25 cellular contexts compared by ENCODE assay signal in the genomic region with DNA sequence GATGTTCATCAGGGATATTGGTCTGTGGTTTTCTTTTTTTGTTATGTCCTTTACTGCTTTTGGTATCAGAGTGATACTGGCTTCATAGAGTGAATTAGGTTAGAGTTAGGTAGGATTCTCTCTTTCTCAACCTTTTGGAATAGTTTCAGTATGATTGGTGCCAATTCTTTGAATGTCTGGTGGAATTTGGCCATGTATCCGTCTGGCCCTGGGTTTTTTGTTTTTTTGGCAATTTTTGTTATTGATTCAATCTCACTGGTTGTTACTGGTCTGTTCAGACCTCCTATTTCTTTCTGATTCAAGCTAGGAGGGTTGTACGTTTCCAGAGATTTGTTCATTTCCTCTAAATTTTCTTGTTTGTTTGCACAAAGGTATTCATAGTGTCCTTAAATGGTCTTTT. TPM values are rescaled to one million over a fixed set of nuclear protein-coding genes. Genes with fewer than 3 reads are reported as not detected.
DNase-seq lines count a peak whose midpoint lies in the region; ATAC-seq, FAIRE-seq and TF ChIP-seq lines count a peak whose summit lies in the region.
"Had no signal": no experiment of that assay in that cellular context is flagged by ENCODE, and none has a peak within 500 bp of the region (broad histone marks: within the 10 kb centered on the region; RNA-seq: fewer than 3 reads in every experiment).

No MANE protein-coding gene starts in this region.

- peak overlapping the region; percentile 82 to 94 for H3K27ac ChIP-seq in liver (ENCODE audit: low read depth in 1 of 2, low read length in 2 of 2)
- H3K27ac ChIP-seq in HepG2 (ENCODE audit: extremely low read length, insufficient read depth, low read length) = no peak overlapping the region
- H3K27ac ChIP-seq: PC-9, SJCRH30 had no signal

- TF ChIP-seq CTCF in liver (IDR thresholded peaks at IDR 0.05; ENCODE audit: low read depth, low read length, missing input control) (no peak), HepG2 (CRISPR knock-in tag; IDR thresholded peaks at IDR 0.05) (no peak)

- H3K4me2 ChIP-seq in HepG2 (ENCODE audit: low read depth, low read length) = no peak overlapping the region
- H3K4me2 ChIP-seq: PC-9 had no signal

- H3K4me3 ChIP-seq in liver (ENCODE audit: low read depth in 1 of 3, low read length in 3 of 3) = no peak overlapping the region
- H3K4me3 ChIP-seq in HepG2 (replicated peaks in 1 of 3; ENCODE audit: insufficient read depth in 1 of 3, low read depth in 2 of 3, low read length in 3 of 3) = no peak overlapping the region
- H3K4me3 ChIP-seq: HAP-1, PC-9, SJCRH30 had no signal

- H3K4me1 Mint-ChIP-seq in stimulated activated memory B cell treated with anti-CD40 and anti-IgM and Interleukin-4, amounts not matched to agents 10 μg/mL and 1 μg/mL and 100 μg/mL, for 72 hours = peaks cover 51% of the 10 kb centered on the region

- no peaks in the 10 kb centered on the region for H3K9me3 Mint-ChIP-seq in stimulated activated memory B cell treated with anti-CD40 and anti-IgM and Interleukin-4, amounts not matched to agents 10 μg/mL and 1 μg/mL and 100 μg/mL, for 72 hours

- BruUV-seq in HepG2 (replicated peaks; lab: Mats Ljungman, UMichigan) = no TSS peak

- H3K4me1 ChIP-seq in liver (ENCODE audit: control insufficient read depth in 4 of 4, insufficient read depth in 4 of 4, low read length in 3 of 4) = peaks cover 8 to 18% (median 11%) of the 10 kb centered on the region in 4 donors
- no peaks in the 10 kb centered on the region for H3K4me1 ChIP-seq in HepG2 (ENCODE audit: insufficient read depth, low read length)
- H3K4me1 ChIP-seq: HAP-1, SJCRH30 had no signal

- no peak for TF ChIP-seq POLR2A in HepG2 (IDR thresholded peaks at IDR 0.05; ENCODE audit: insufficient read depth in 1 of 2, low read depth in 2 of 2, low read length in 2 of 2)

- H3K27ac Mint-ChIP-seq in stimulated activated memory B cell treated with anti-CD40 and anti-IgM and Interleukin-4, amounts not matched to agents 10 μg/mL and 1 μg/mL and 100 μg/mL, for 72 hours = no peak overlapping the region

- peaks cover 48% of the 10 kb centered on the region for H3K79me2 ChIP-seq in HepG2 (ENCODE audit: insufficient read depth, low read length)

- no peak overlapping the region for H2AFZ ChIP-seq in HepG2 (ENCODE audit: low read length)
- H2AFZ ChIP-seq: PC-9 had no signal

- WGBS in liver = 30% methylated on average over 2 of the region's 2 CpGs
- WGBS in HepG2 (ENCODE audit: low lambda C conversion rate) = 91% methylated on average over 2 of the region's 2 CpGs

- TF ChIP-seq EP300 in HepG2 (IDR thresholded peaks at IDR 0.05; ENCODE audit: low read depth in 2 of 2, low read length in 2 of 2) = no peak
- TF ChIP-seq EP300 in HepG2 (CRISPR knock-in tag; IDR thresholded peaks at IDR 0.05; ENCODE audit: borderline replicate concordance) = no peak

- H4K20me1 ChIP-seq in HepG2 (ENCODE audit: insufficient read depth, low read length) = no peaks in the 10 kb centered on the region; the same call in 1 of the 2 replicates

- H3K27me3 ChIP-seq in liver (ENCODE audit: control insufficient read depth in 4 of 4, insufficient read depth in 4 of 4, low read length in 3 of 4) (no peaks in the 10 kb centered on the region), HepG2 (ENCODE audit: control insufficient read depth in 1 of 2, insufficient read depth in 2 of 2, low read length in 2 of 2) (no peaks in the 10 kb centered on the region)
- H3K27me3 ChIP-seq: SJCRH30 had no signal

- H3K4me3 Mint-ChIP-seq in stimulated activated memory B cell treated with anti-CD40 and anti-IgM and Interleukin-4, amounts not matched to agents 10 μg/mL and 1 μg/mL and 100 μg/mL, for 72 hours = no peak overlapping the region

- H3K9ac ChIP-seq in liver (ENCODE audit: low read depth in 1 of 2, low read length in 2 of 2) (no peak overlapping the region), HepG2 (ENCODE audit: insufficient read depth, low read depth, low read length) (no peak overlapping the region)

- DNase-seq in HepG2 (ENCODE audit: low spot score) = no peak
- peak; percentile 16 for DNase-seq in astrocyte of the hippocampus (ENCODE audit: low read depth, low spot score)
- peak; percentile 28 to 31 for DNase-seq in lung microvascular endothelial cell (ENCODE audit: low read depth in 2 of 2)
- DNase-seq in globus pallidus (ENCODE audit: low spot score) = no peak
- DNase-seq: 8988T; Calu3; DND-41; GOT3; IMR-90; KG1; MM.1S; NCI-H2029; NCI-H446 treated with DMSO at 0.1 percent for 48 hours; NCI-H526; NCI-H82; NK-92 treated with Interleukin-12 subunit alpha and Interleukin-12 subunit beta, amount 100 ng/mL, for 24 hours; PC-9; SJCRH30 had no signal

- H3K36me3 ChIP-seq in liver (ENCODE audit: control insufficient read depth in 4 of 4, insufficient read depth in 3 of 4, low read depth in 1 of 4, low read length in 3 of 4) (peaks cover under 1 to 12% (median 3%) of the 10 kb centered on the region in 4 donors), HepG2 (replicated peaks in 1 of 2; ENCODE audit: control insufficient read depth in 1 of 2, insufficient read depth in 2 of 2, low read length in 2 of 2) (peaks cover 7 to 20% of the 10 kb centered on the region in 2 experiments)

- intact Hi-C loops in HepG2 (cut with micrococcal nuclease; ENCODE audit: unreplicated experiment) = no loop called here

- H3K9me3 ChIP-seq in liver (ENCODE audit: control insufficient read depth in 4 of 4, low read length in 3 of 4) (no peaks in the 10 kb centered on the region), HepG2 (ENCODE audit: low read length) (no peaks in the 10 kb centered on the region)
- H3K9me3 ChIP-seq: HAP-1, SJCRH30 had no signal

- FAIRE-seq in HepG2 (lab: Jason Lieb, UNC) = no peak

- ATAC-seq in HepG2 (no peak), HG03108 (IDR thresholded peaks at IDR 0.05; ENCODE audit: unreplicated experiment) (no peak), GM21825 (IDR thresholded peaks at IDR 0.05; ENCODE audit: unreplicated experiment) (no peak)
- no peak for ATAC-seq in stimulated activated memory B cell treated with anti-CD40 and anti-IgM and Interleukin-4, amounts not matched to agents 10 μg/mL and 1 μg/mL and 100 μg/mL, for 72 hours
- ATAC-seq: Right ventricle myocardium inferior, SK-N-SH treated with all-trans-retinoic acid at 6 μM for 48 hours had no signal

- POLR2A ChIA-PET in HepG2 (lab: Yijun Ruan, JAX) = no interaction called here

- TF ChIP-seq RAD21 in liver (IDR thresholded peaks at IDR 0.05) (peak; percentile 29 to 41), HepG2 (CRISPR knock-in tag; IDR thresholded peaks at IDR 0.05) (no peak)

- no peaks in the 10 kb centered on the region for H3K27me3 Mint-ChIP-seq in stimulated activated memory B cell treated with anti-CD40 and anti-IgM and Interleukin-4, amounts not matched to agents 10 μg/mL and 1 μg/mL and 100 μg/mL, for 72 hours

- H3K36me3 Mint-ChIP-seq in stimulated activated memory B cell treated with anti-CD40 and anti-IgM and Interleukin-4, amounts not matched to agents 10 μg/mL and 1 μg/mL and 100 μg/mL, for 72 hours = peaks cover 71% of the 10 kb centered on the region

- in situ Hi-C loops in HepG2 (cut with HindIII; ENCODE audit: extremely low pct_ligation_motif_present, low pct_unique_long_range_greater_than_20kb) = no loop called here

- CTCF ChIA-PET in HepG2 (lab: Yijun Ruan, JAX; ENCODE audit: low intra/inter-chr PET ratio, low total read pairs) = no interaction called here

TF ChIP-seq in liver, 16 proteins besides CTCF, POLR2A, EP300 and RAD21 (continues in another document):
- peak; percentile 70 for TF ChIP-seq SP1 (IDR thresholded peaks at IDR 0.05)
- TF ChIP-seq RXRA (IDR thresholded peaks at IDR 0.05) = peak; percentile 69 to 83
- peak; percentile 25 to 63 for TF ChIP-seq JUND (IDR thresholded peaks at IDR 0.05)
- TF ChIP-seq HNF4A (conservative IDR thresholded peaks at IDR 0.05) = peak; percentile 73 to 80
- TF ChIP-seq YY1 (IDR thresholded peaks at IDR 0.05) = peak; percentile 66
- TF ChIP-seq FOXA1 (IDR thresholded peaks at IDR 0.05) = peak; percentile 70
- peak; percentile 39 for TF ChIP-seq HNF4G (IDR thresholded peaks at IDR 0.05)

TF ChIP-seq in HepG2, 621 proteins besides CTCF, POLR2A, EP300 and RAD21 (continues in another document):
- TF ChIP-seq SALL2 (CRISPR knock-in tag; IDR thresholded peaks at IDR 0.05) = no peak

RNA-seq across cellular contexts. Expression of a gene that starts 54.4 kb away (rescaled TPM):
- total RNA-seq in liver (100 to 1,000 TPM in 1 of 2 donors, 10 to 100 TPM in 1; 66.6 to 100 TPM), HepG2 (2016; rRNA removed; fragmentation: Illumina TruSeq; extraction: Trizol) (60.1 and 136 TPM in 2 replicates), lung microvascular endothelial cell (50.6 and 53.2 TPM in 2 replicates)
- polyA plus RNA-seq in liver (10 to 100 TPM; 34.9 to 72.9 TPM), HepG2 (2011; rRNA removed) (162 and 194 TPM in 2 replicates)
- 427 and 465 TPM in 2 replicates for total RNA-seq in HepG2 (2016; cell fraction: cytosol; rRNA removed; fragmentation: Illumina TruSeq; extraction: Trizol; ENCODE audit: low read depth)
- 62.2 and 127 TPM in 2 replicates for total RNA-seq in HepG2 (2016; cell fraction: insoluble cytoplasmic fraction; rRNA removed; fragmentation: Illumina TruSeq; extraction: Trizol)
- 131 and 135 TPM in 2 replicates for total RNA-seq in HepG2 (2016; cell fraction: membrane; rRNA removed; fragmentation: Illumina TruSeq; extraction: Trizol)
- total RNA-seq in HepG2 (2016; cell fraction: nucleus; rRNA removed; fragmentation: Illumina TruSeq; extraction: Trizol) = 67.8 and 78.6 TPM in 2 replicates
- polyA plus RNA-seq in HepG2 (2011; cell fraction: cytosol; rRNA removed) = 81.2 and 134 TPM in 2 replicates
- polyA plus RNA-seq in HepG2 (2011; cell fraction: nucleus; rRNA removed) = 23.1 and 30.4 TPM in 2 replicates
- 126 and 155 TPM in 2 replicates for polyA plus RNA-seq in HepG2 (2012)
- polyA plus RNA-seq in HepG2 (2016; cell fraction: cytosol; fragmentation: Illumina TruSeq; extraction: Trizol; ENCODE audit: low read depth) = 16.3 and 18.9 TPM in 2 replicates
- 227 and 248 TPM in 2 replicates for polyA plus RNA-seq in HepG2 (2016; cell fraction: insoluble cytoplasmic fraction; fragmentation: Illumina TruSeq; extraction: Trizol; ENCODE audit: low read depth)
- 22.8 and 26.0 TPM in 2 replicates for polyA plus RNA-seq in HepG2 (2016; cell fraction: membrane; fragmentation: Illumina TruSeq; extraction: Trizol; ENCODE audit: low read depth)
- polyA plus RNA-seq in HepG2 (2016; cell fraction: nucleus; fragmentation: Illumina TruSeq; extraction: Trizol; ENCODE audit: insufficient read depth, low read depth) = 96.5 and 111 TPM in 2 replicates
- 126 and 271 TPM in 2 replicates for polyA minus RNA-seq in HepG2 (2011; rRNA and poly(A)+ RNA removed; ENCODE audit: low replicate concordance)
- 105 and 118 TPM in 2 replicates for polyA minus RNA-seq in HepG2 (2011; cell fraction: cytosol; rRNA and poly(A)+ RNA removed)
- polyA minus RNA-seq in HepG2 (2011; cell fraction: nucleus; rRNA and poly(A)+ RNA removed) = 95.1 and 136 TPM in 2 replicates

Comparison
In these comparisons a context has a peak if more than half of its experiments do, and no peak if none do; other contexts are left out.
1. DNase-seq: peak in astrocyte of the hippocampus (single experiment) and lung microvascular endothelial cell (2 of 2); none in HepG2 (single experiment) and globus pallidus (single experiment).